Comparison of ENCODE assay signal across 1 cellular context in the genomic region with DNA sequence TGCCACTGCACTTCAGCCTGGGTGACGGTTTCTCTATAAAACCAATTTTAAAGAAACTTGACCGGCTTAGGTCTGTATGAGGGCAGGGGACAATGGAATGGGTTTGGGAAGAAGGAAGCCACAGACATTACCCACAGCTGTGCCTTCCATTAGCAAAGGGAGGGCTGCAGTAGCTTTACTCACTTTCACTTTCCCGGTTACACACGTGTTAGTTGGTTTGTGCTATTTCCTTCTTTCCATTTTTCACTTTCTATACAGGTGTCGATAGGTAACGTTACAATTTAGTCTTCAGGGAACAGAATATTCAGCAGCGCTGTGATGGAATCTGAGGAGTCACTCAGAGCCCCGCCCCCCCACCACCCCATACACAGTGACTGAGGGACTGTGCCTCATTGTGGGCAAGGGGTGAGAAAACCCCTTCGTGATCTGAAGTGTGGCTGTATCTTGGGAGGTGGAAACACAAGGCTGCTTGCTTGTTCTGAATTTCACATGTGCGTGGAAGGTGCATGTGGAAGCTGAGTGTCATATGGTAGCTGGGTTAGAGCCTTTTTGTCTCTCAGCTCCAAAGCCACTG.
TF ChIP-seq lines count a peak whose summit lies in the region.

No MANE protein-coding gene starts in this region.

TF ChIP-seq in IMR-90, 13 proteins besides CTCF, POLR2A, EP300 and RAD21 (continued from another document):
- TF ChIP-seq RFX5 (IDR thresholded peaks at IDR 0.05; ENCODE audit: low read depth, low read length) (no peak), MXI1 (IDR thresholded peaks at IDR 0.05; ENCODE audit: borderline replicate concordance, low read depth, low read length) (no peak), SMC3 (IDR thresholded peaks at IDR 0.05; ENCODE audit: low read depth, low read length) (no peak), CHD1 (IDR thresholded peaks at IDR 0.05; ENCODE audit: low read depth, low read length) (no peak), BHLHE40 (IDR thresholded peaks at IDR 0.05; ENCODE audit: low read depth, low read length) (no peak), MAFK (IDR thresholded peaks at IDR 0.05; ENCODE audit: low read depth, low read length) (no peak), RCOR1 (IDR thresholded peaks at IDR 0.05; ENCODE audit: insufficient replicate concordance, low read length) (no peak)
- TF ChIP-seq, protein P1, sequence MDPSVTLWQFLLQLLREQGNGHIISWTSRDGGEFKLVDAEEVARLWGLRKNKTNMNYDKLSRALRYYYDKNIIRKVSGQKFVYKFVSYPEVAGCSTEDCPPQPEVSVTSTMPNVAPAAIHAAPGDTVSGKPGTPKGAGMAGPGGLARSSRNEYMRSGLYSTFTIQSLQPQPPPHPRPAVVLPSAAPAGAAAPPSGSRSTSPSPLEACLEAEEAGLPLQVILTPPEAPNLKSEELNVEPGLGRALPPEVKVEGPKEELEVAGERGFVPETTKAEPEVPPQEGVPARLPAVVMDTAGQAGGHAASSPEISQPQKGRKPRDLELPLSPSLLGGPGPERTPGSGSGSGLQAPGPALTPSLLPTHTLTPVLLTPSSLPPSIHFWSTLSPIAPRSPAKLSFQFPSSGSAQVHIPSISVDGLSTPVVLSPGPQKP (IDR thresholded peaks at IDR 0.05; ENCODE audit: borderline replicate concordance, low read depth, low read length), result no peak
- TF ChIP-seq, protein P2, sequence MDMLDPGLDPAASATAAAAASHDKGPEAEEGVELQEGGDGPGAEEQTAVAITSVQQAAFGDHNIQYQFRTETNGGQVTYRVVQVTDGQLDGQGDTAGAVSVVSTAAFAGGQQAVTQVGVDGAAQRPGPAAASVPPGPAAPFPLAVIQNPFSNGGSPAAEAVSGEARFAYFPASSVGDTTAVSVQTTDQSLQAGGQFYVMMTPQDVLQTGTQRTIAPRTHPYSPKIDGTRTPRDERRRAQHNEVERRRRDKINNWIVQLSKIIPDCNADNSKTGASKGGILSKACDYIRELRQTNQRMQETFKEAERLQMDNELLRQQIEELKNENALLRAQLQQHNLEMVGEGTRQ (IDR thresholded peaks at IDR 0.05; ENCODE audit: low read depth, low read length), result no peak
